In the genomic region with DNA sequence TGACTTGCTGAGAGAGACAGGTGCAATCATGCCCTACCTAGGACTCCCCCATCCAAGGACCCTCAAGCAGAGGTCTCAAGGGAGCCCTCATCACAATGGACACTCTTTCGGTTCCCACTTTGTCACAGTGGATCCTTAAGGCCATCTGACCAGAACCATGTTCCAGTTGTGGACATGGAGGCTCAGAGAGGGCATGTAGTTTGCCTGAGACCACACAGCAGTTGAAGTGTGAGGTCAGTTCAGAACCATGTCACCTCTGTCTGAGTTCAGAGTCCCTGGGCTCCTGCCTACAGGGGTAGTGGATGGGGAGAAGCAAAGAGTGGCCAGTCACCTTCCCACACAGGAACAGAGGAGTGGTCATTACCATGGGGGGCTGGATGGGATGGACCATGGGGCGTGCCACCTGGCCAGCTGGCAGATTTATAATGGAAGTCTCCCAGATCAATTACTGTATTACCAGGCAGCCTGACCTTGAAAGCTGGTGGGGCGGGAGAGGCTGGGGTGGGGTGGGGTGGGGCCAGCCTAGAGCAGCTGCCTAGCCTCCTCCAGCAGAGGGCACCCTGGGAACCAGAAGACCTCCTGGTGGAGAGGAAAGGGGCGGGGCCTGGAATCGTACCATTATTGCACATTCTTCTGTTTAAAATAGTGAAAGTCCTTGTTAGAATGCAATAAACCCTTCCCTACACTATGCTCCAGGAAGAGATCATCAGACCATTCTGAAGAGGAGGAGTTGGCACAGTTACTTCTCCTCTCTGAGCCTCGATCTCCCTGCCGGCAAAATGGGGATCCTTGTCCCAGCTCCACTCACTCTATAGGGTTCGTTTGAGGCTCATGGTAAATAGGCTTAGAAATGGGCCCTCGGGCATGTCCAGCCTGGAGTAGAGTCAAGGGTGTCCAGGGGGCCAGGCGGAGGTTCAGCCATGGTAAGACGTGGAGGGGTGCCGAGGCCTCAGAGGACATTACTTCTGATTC, we compare ENCODE assay signal across 9 cellular contexts. TPM values are rescaled to one million over a fixed set of nuclear protein-coding genes. Genes with fewer than 3 reads are reported as not detected.
DNase-seq lines count a peak whose midpoint lies in the region; ATAC-seq, FAIRE-seq and TF ChIP-seq lines count a peak whose summit lies in the region.
"Had no signal": no experiment of that assay in that cellular context is flagged by ENCODE, and none has a peak within 500 bp of the region (broad histone marks: within the 10 kb centered on the region; RNA-seq: fewer than 3 reads in every experiment).

No MANE protein-coding gene starts in this region.

- no peaks in the 10 kb centered on the region for H3K9me3 ChIP-seq in pancreas

- peak; percentile 21 for DNase-seq in NCI-H2107 treated with DMSO at 0.1 percent for 48 hours (lab: John Stamatoyannopoulos, UW; ENCODE audit: unreplicated experiment)
- DNase-seq in NCI-H2107 (lab: John Stamatoyannopoulos, UW), result no peak
- DNase-seq in HTR-8/SVneo (ENCODE audit: insufficient read length, low spot score), result peak; percentile 81
- DNase-seq in RWPE1 (ENCODE audit: low spot score), result peak; percentile 74
- peak; percentile 42 for DNase-seq in epithelial cell of esophagus (ENCODE audit: low read depth)
- peak in 5 of 6 donors; percentile 69 to 79 (median 77) for DNase-seq in pancreas

- intact Hi-C loops in pancreas (cut with DNase I), result loop anchor here in 1 of 3 donors (10.0 kb wide), 1 partner anchor 155 kb away; no protein-coding TSS in a partner anchor

- CTCF ChIA-PET in RWPE1 (lab: Yijun Ruan, JAX), result interaction anchor here (0.6 to 2.6 kb wide), 6 partner anchors 26 to 1461 kb away, joined by 3 to 16 read pairs (median 5); no protein-coding TSS in a partner anchor

- no peaks in the 10 kb centered on the region for H3K27me3 ChIP-seq in pancreas

- WGBS in pancreas, 2 donors, result 50 to 57% methylated on average over 12 of the region's 12 CpGs

- H3K27ac ChIP-seq in RWPE1 (no peak overlapping the region), pancreas (no peak overlapping the region)

- H3K4me3 ChIP-seq in epithelial cell of esophagus (ENCODE audit: low read length) (no peak overlapping the region), pancreas (no peak overlapping the region)

- FAIRE-seq in HTR-8/SVneo (lab: Jason Lieb, UNC) (no peak), pancreas (lab: Jason Lieb, UNC) (no peak)

- TF ChIP-seq CTCF in RWPE1 (conservative IDR thresholded peaks at IDR 0.05; ENCODE audit: low read depth) (no peak; the same call in 1 of the 2 replicates), epithelial cell of esophagus (IDR thresholded peaks at IDR 0.05; ENCODE audit: insufficient read depth, low read depth, low read length, missing control alignments) (peak; percentile 38), pancreas (IDR thresholded peaks at IDR 0.05) (peak in 2 of 4 donors; percentile 24 to 28)

- POLR2A ChIA-PET in RWPE1 (lab: Yijun Ruan, JAX; ENCODE audit: low non-redundant PET), result no interaction called here

- ATAC-seq in pancreas (peak; percentile 77 to 95 (median 86)), GM19035 (IDR thresholded peaks at IDR 0.05; ENCODE audit: unreplicated experiment) (no peak), HG02571 (IDR thresholded peaks at IDR 0.05; ENCODE audit: unreplicated experiment) (no peak)

- no peaks in the 10 kb centered on the region for H3K4me1 ChIP-seq in pancreas

- no peaks in the 10 kb centered on the region for H3K36me3 ChIP-seq in pancreas

RNA-seq across cellular contexts. Expression of a gene that starts 26.9 kb away (rescaled TPM):
- total RNA-seq in pancreas, result 1 to 10 TPM; 1.3 to 3.0 (median 2.0) TPM
- polyA plus RNA-seq in pancreas, result under 1 TPM; 0.80 to 0.87 TPM
- total RNA-seq: CD4-positive, CD25-positive, alpha-beta regulatory T cell had no signal
- polyA plus RNA-seq: CD4-positive, CD25-positive, alpha-beta regulatory T cell had no signal

Comparison
In these comparisons a context has a peak if more than half of its experiments do, and no peak if none do; other contexts are left out.
1. ATAC-seq: peak in pancreas (4 of 4); none in GM19035 (single experiment) and HG02571 (single experiment).